ENCODE assay signal across 8 cellular contexts in genomic region chr19:37466798-37467607, GRCh38. TPM values are rescaled to one million over a fixed set of nuclear protein-coding genes. Genes with fewer than 3 reads are reported as not detected.
A peak's percentile ranks its signal among the peaks of the same experiment; 100 is the strongest.
DNase-seq lines count a peak whose midpoint lies in the region; ATAC-seq, FAIRE-seq and TF ChIP-seq lines count a peak whose summit lies in the region.

ZNF569 (minus strand) TSS chr19:37467444; CDS start chr19:37444921, 22,523 bp downstream.

- peak; percentile 72 for ATAC-seq in HG02759 (IDR thresholded peaks at IDR 0.05; ENCODE audit: unreplicated experiment)
- peak; percentile 88 to 89 for ATAC-seq in right cardiac atrium
- peak; percentile 87 to 91 (median 90) for ATAC-seq in psoas muscle

- peak within 1 kb of the TSS; percentile 92 for H3K27ac Mint-ChIP-seq in T-helper 1 cell treated with Interleukin-12 subunit alpha and Interleukin-12 subunit beta and Interleukin-4 antibody, amounts not matched to agents 30 μg/mL and 1 μg/mL, for 36 hours

- peaks cover 7 to 38% of the 10 kb centered on the region in 2 donors for H3K36me3 ChIP-seq in psoas muscle (ENCODE audit: insufficient read depth in 1 of 2, low read depth in 1 of 2)

- H3K27ac ChIP-seq in right cardiac atrium (ENCODE audit: low read length), result peak within 1 kb of the TSS; percentile 95
- H3K27ac ChIP-seq in psoas muscle, result peak within 1 kb of the TSS; percentile 91

- peaks cover 37% of the 10 kb centered on the region for H3K36me3 Mint-ChIP-seq in T-helper 1 cell treated with Interleukin-12 subunit alpha and Interleukin-12 subunit beta and Interleukin-4 antibody, amounts not matched to agents 30 μg/mL and 1 μg/mL, for 36 hours (ENCODE audit: low read depth)

- DNase-seq in GM12865 (ENCODE audit: low read depth), result peak; percentile 95
- DNase-seq in NCI-H1436 treated with DMSO at 0.1 percent for 48 hours (lab: John Stamatoyannopoulos, UW), result peak; percentile 63
- peak; percentile 49 to 95 (median 88) for DNase-seq in anterior cingulate cortex (lab: John Stamatoyannopoulos, UW)
- peak; percentile 90 to 96 (median 94) for DNase-seq in right cardiac atrium
- peak; percentile 89 to 94 for DNase-seq in psoas muscle
- peak; percentile 87 for DNase-seq in urothelium cell line (ENCODE audit: low spot score)

- H3K27me3 ChIP-seq in right cardiac atrium (ENCODE audit: control insufficient read depth, insufficient read depth) (no peaks in the 10 kb centered on the region), psoas muscle (ENCODE audit: insufficient read depth in 3 of 3, low read length in 2 of 3) (no peaks in the 10 kb centered on the region)

- H3K4me1 ChIP-seq in right cardiac atrium (ENCODE audit: control insufficient read depth, insufficient read depth, low read length) (no peaks in the 10 kb centered on the region), psoas muscle (peaks cover 9% of the 10 kb centered on the region)

- H3K4me3 ChIP-seq in GM12865 (ENCODE audit: low read depth, low read length), result peak within 1 kb of the TSS; percentile 68
- H3K4me3 ChIP-seq in right cardiac atrium (ENCODE audit: low read length), result peak within 1 kb of the TSS; percentile 77
- H3K4me3 ChIP-seq in psoas muscle, result peak within 1 kb of the TSS; percentile 93

- intact Hi-C loops in right cardiac atrium (cut with DNase I), result loop anchor here in 1 of 4 donors (5.0 kb wide), 1 partner anchor 40 kb away; the partner anchor contains the start of gene ZNF793
- intact Hi-C loops in psoas muscle (cut with DNase I), result loop anchor here (5.0 to 10.0 kb wide), 4 partner anchors 132 to 252 kb away; partner anchors contain the start of genes ZFP30 (in 1 of the 2), ZNF383 (in 1 of the 2) and ZNF585B (in 1 of the 2)

- peak within 1 kb of the TSS; percentile 89 for H3K4me3 Mint-ChIP-seq in T-helper 1 cell treated with Interleukin-12 subunit alpha and Interleukin-12 subunit beta and Interleukin-4 antibody, amounts not matched to agents 30 μg/mL and 1 μg/mL, for 36 hours

- TF ChIP-seq CTCF in GM12865 (IDR thresholded peaks at IDR 0.05; ENCODE audit: insufficient read depth, low read depth, low read length, missing control alignments) (no peak), psoas muscle (IDR thresholded peaks at IDR 0.05) (no peak)

- peaks cover 31% of the 10 kb centered on the region for H3K9me3 Mint-ChIP-seq in T-helper 1 cell treated with Interleukin-12 subunit alpha and Interleukin-12 subunit beta and Interleukin-4 antibody, amounts not matched to agents 30 μg/mL and 1 μg/mL, for 36 hours

- FAIRE-seq in urothelium cell line (lab: Jason Lieb, UNC), result peak; percentile 88

- H3K9me3 ChIP-seq in right cardiac atrium (ENCODE audit: control insufficient read depth, low read length) (no peaks in the 10 kb centered on the region), psoas muscle (peaks cover 14% of the 10 kb centered on the region)

- H3K4me1 Mint-ChIP-seq in T-helper 1 cell treated with Interleukin-12 subunit alpha and Interleukin-12 subunit beta and Interleukin-4 antibody, amounts not matched to agents 30 μg/mL and 1 μg/mL, for 36 hours (ENCODE audit: low read depth), result peaks cover 28% of the 10 kb centered on the region

- under 1% methylated on average over 62 of the region's 62 CpGs for WGBS in right cardiac atrium
- WGBS in psoas muscle, 3 donors, result 0% methylated on average over 59 to 62 of the region's 62 CpGs

- H3K27me3 Mint-ChIP-seq in T-helper 1 cell treated with Interleukin-12 subunit alpha and Interleukin-12 subunit beta and Interleukin-4 antibody, amounts not matched to agents 30 μg/mL and 1 μg/mL, for 36 hours (ENCODE audit: low read depth), result no peaks in the 10 kb centered on the region

RNA-seq across cellular contexts. Expression of gene ZNF569, which starts in this region (rescaled TPM):
- total RNA-seq in right cardiac atrium, result 1 to 10 TPM; 4.7 to 7.9 (median 6.6) TPM
- polyA plus RNA-seq in right cardiac atrium, result 3.5 TPM
- 1 to 10 TPM; 3.3 to 5.3 (median 3.8) TPM for total RNA-seq in psoas muscle
- 1 to 10 TPM; 2.0 to 8.0 (median 2.1) TPM for polyA plus RNA-seq in psoas muscle

Comparison
In these comparisons a context has a peak if more than half of its experiments do, and no peak if none do; other contexts are left out.
1. Peak in every context shown above with its lines: DNase-seq, ATAC-seq, H3K4me3 ChIP-seq and H3K27ac ChIP-seq.